Comparison of ENCODE assay signal across 1 cellular context in genomic region chr9:128550226-128550625, GRCh38.
TF ChIP-seq lines count a peak whose summit lies in the region.

No MANE protein-coding gene starts in this region.

TF ChIP-seq in K562, 482 proteins besides CTCF, POLR2A, EP300 and RAD21:
- TF ChIP-seq EGR1 (conservative IDR thresholded peaks at IDR 0.05) (peak; percentile 18; the same call in 1 of the 2 replicates), TOE1 (IDR thresholded peaks at IDR 0.05; ENCODE audit: borderline replicate concordance) (no peak), TOE1 (CRISPR knock-in tag; IDR thresholded peaks at IDR 0.05; ENCODE audit: borderline replicate concordance, low read depth) (no peak), VEZF1 (CRISPR knock-in tag; IDR thresholded peaks at IDR 0.05) (0 out of 2 replicates have a peak, but pooled peaks have one; percentile 1)
